Comparison of ENCODE assay signal across 11 cellular contexts in the genomic region with DNA sequence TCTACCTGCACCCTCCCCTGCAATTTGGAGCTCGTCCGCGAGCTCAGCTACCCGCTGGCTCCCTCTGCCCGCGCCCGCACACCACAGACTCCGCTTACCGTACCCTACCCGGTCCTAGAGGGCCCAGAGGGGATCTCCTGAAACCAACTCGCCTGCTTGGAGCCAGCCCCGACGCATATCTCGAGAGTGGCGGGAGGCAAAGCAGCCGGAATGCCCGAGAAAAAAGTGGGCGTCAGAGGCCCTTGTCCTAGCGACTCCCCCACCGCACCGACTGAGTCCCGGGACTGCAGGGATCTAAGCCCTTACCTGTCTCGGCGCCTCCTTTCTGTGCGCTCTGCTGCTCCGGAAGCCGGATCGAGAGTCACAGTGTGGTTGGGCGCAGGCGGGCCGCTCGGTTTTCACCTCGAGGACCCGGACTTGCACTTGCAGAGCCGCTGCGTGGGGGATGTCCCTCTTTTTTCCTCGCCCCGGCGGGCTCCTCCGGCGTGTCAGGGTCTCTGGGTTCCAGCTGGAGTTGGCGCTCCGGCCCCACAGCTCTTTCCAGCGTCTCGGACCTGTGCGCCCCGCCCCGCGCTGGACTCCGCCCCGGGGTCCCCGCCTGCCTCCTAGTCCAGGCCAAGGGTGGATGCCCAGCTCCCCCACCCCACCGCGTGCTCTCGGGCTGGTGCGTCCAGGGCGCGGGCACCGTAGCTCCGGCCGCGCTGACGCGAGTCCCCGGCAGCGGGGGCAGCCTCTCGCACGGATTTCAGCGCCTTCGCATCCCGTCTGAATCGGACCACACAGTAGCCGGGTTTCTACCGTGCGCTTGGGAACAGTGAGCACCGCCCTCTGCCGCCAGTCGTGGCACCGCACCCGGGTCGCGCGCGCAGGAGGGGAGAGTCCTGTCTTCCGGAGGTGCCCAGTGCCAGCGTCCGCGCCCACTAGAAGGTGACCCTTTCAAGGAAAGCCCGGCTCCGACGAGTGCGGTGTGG. TPM values are rescaled to one million over a fixed set of nuclear protein-coding genes. Genes with fewer than 3 reads are reported as not detected.
DNase-seq lines count a peak whose midpoint lies in the region; ATAC-seq, FAIRE-seq and TF ChIP-seq lines count a peak whose summit lies in the region.
"Had no signal": no experiment of that assay in that cellular context is flagged by ENCODE, and none has a peak within 500 bp of the region (broad histone marks: within the 10 kb centered on the region; RNA-seq: fewer than 3 reads in every experiment).

Gene PROKR2 (minus strand): TSS at position 767 of the 971 bp plus-strand sequence. CDS start 2,585 bp downstream, outside the sequence.

- H2AFZ ChIP-seq in HepG2 (ENCODE audit: low read length): no peak within 1 kb of the TSS

- CTCF ChIA-PET in HepG2 (lab: Yijun Ruan, JAX; ENCODE audit: low intra/inter-chr PET ratio, low total read pairs): no interaction called here

- WGBS in HepG2 (ENCODE audit: low lambda C conversion rate): 17% methylated on average over 64 of the region's 92 CpGs

- no peaks in the 10 kb centered on the region for H3K4me1 ChIP-seq in HepG2 (ENCODE audit: insufficient read depth, low read length)
- H3K4me1 ChIP-seq: pancreas had no signal

- H3K9me3 Mint-ChIP-seq in activated T-helper 2 cell treated with anti-CD3 and anti-CD28 coated beads, Interferon-gamma antibody, Interleukin-2, Interleukin-4, amounts not matched to agents 10 μg/mL and 5 μg/mL and 100 μg/mL, durations not matched to agents 14 hours and 24 hours and 36 hours: no peaks in the 10 kb centered on the region

- no peaks in the 10 kb centered on the region for H3K9me3 ChIP-seq in HepG2 (ENCODE audit: low read length)
- H3K9me3 ChIP-seq: pancreas had no signal

- TF ChIP-seq RAD21 in HepG2 (CRISPR knock-in tag; IDR thresholded peaks at IDR 0.05): no peak

- TF ChIP-seq POLR2A in HepG2 (IDR thresholded peaks at IDR 0.05; ENCODE audit: insufficient read depth in 1 of 2, low read depth in 2 of 2, low read length in 2 of 2): no peak

- no peak for TF ChIP-seq EP300 in HepG2 (IDR thresholded peaks at IDR 0.05; ENCODE audit: low read depth in 2 of 2, low read length in 2 of 2)
- TF ChIP-seq EP300 in HepG2 (CRISPR knock-in tag; IDR thresholded peaks at IDR 0.05; ENCODE audit: borderline replicate concordance): no peak

- POLR2A ChIA-PET in HepG2 (lab: Yijun Ruan, JAX): no interaction called here

- H3K27me3 Mint-ChIP-seq in activated T-helper 2 cell treated with anti-CD3 and anti-CD28 coated beads, Interferon-gamma antibody, Interleukin-2, Interleukin-4, amounts not matched to agents 10 μg/mL and 5 μg/mL and 100 μg/mL, durations not matched to agents 14 hours and 24 hours and 36 hours (ENCODE audit: low read depth): peaks cover 56% of the 10 kb centered on the region

- no peaks in the 10 kb centered on the region for H4K20me1 ChIP-seq in HepG2 (ENCODE audit: insufficient read depth, low read length)

- FAIRE-seq in HepG2 (lab: Jason Lieb, UNC): no peak
- FAIRE-seq: pancreas had no signal

- no peaks in the 10 kb centered on the region for H3K36me3 ChIP-seq in HepG2 (replicated peaks in 1 of 2; ENCODE audit: control insufficient read depth in 1 of 2, insufficient read depth in 2 of 2, low read length in 2 of 2)
- H3K36me3 ChIP-seq: pancreas had no signal

- in situ Hi-C loops in ACHN (cut with HindIII; ENCODE audit: low pct_ligation_motif_present, low pct_unique_long_range_greater_than_20kb, low sequenced_read_pairs): no loop called here
- in situ Hi-C loops in HepG2 (cut with HindIII; ENCODE audit: extremely low pct_ligation_motif_present, low pct_unique_long_range_greater_than_20kb): no loop called here

- peak within 1 kb of the TSS; percentile 17 for H3K4me3 Mint-ChIP-seq in activated T-helper 2 cell treated with anti-CD3 and anti-CD28 coated beads, Interferon-gamma antibody, Interleukin-2, Interleukin-4, amounts not matched to agents 10 μg/mL and 5 μg/mL and 100 μg/mL, durations not matched to agents 14 hours and 24 hours and 36 hours (ENCODE audit: low read depth)

- peaks cover 20 to 53% of the 10 kb centered on the region in 2 experiments for H3K27me3 ChIP-seq in HepG2 (ENCODE audit: control insufficient read depth in 1 of 2, insufficient read depth in 2 of 2, low read length in 2 of 2)

- peak within 1 kb of the TSS; percentile 30; the same call in 1 of the 2 replicates for H3K4me2 ChIP-seq in HepG2 (ENCODE audit: low read depth, low read length)

- peaks cover 2% of the 10 kb centered on the region for H3K4me1 Mint-ChIP-seq in activated T-helper 2 cell treated with anti-CD3 and anti-CD28 coated beads, Interferon-gamma antibody, Interleukin-2, Interleukin-4, amounts not matched to agents 10 μg/mL and 5 μg/mL and 100 μg/mL, durations not matched to agents 14 hours and 24 hours and 36 hours (ENCODE audit: low read depth)

- no TSS peak for BruUV-seq in HepG2 (replicated peaks; lab: Mats Ljungman, UMichigan)

- intact Hi-C loops in activated T-helper 2 cell treated with anti-CD3 and anti-CD28 coated beads, Interferon-gamma antibody, Interleukin-2, Interleukin-4, amounts not matched to agents 10 μg/mL and 5 μg/mL and 100 μg/mL, durations not matched to agents 14 hours and 24 hours and 36 hours (cut with micrococcal nuclease): no loop called here
- intact Hi-C loops in HepG2 (cut with micrococcal nuclease; ENCODE audit: unreplicated experiment): no loop called here
- intact Hi-C loops in sciatic nerve (cut with DNase I): no loop called here

- H3K79me2 ChIP-seq in HepG2 (ENCODE audit: insufficient read depth, low read length): no peaks in the 10 kb centered on the region

- DNase-seq in ACHN (peak; percentile 32), GM20000 (ENCODE audit: low spot score) (peak; percentile 50), HepG2 (ENCODE audit: low spot score) (no peak), AG20443 (ENCODE audit: low spot score) (no peak), sciatic nerve (ENCODE audit: low spot score) (no peak)
- no peak for DNase-seq in activated T-helper 2 cell treated with anti-CD3 and anti-CD28 coated beads, Interferon-gamma antibody, Interleukin-2, Interleukin-4, amounts not matched to agents 10 μg/mL and 5 μg/mL and 100 μg/mL, durations not matched to agents 14 hours and 24 hours and 36 hours (ENCODE audit: low spot score)
- DNase-seq: GDM1 had no signal

- ATAC-seq in HepG2 (peak; percentile 80), GM21526 (IDR thresholded peaks at IDR 0.05; ENCODE audit: low FRiP score, unreplicated experiment) (no peak), sciatic nerve (no peak), HG03432 (IDR thresholded peaks at IDR 0.05; ENCODE audit: unreplicated experiment) (no peak)

- H3K36me3 Mint-ChIP-seq in activated T-helper 2 cell treated with anti-CD3 and anti-CD28 coated beads, Interferon-gamma antibody, Interleukin-2, Interleukin-4, amounts not matched to agents 10 μg/mL and 5 μg/mL and 100 μg/mL, durations not matched to agents 14 hours and 24 hours and 36 hours (ENCODE audit: low read depth): no peaks in the 10 kb centered on the region

- H3K27ac Mint-ChIP-seq in activated T-helper 2 cell treated with anti-CD3 and anti-CD28 coated beads, Interferon-gamma antibody, Interleukin-2, Interleukin-4, amounts not matched to agents 10 μg/mL and 5 μg/mL and 100 μg/mL, durations not matched to agents 14 hours and 24 hours and 36 hours: no peak within 1 kb of the TSS

- no peak within 1 kb of the TSS for H3K9ac ChIP-seq in HepG2 (ENCODE audit: insufficient read depth, low read depth, low read length)

- H3K4me3 ChIP-seq in HepG2 (replicated peaks in 1 of 3; ENCODE audit: insufficient read depth in 1 of 3, low read depth in 2 of 3, low read length in 3 of 3): peak within 1 kb of the TSS in 1 of 3 experiments; percentile 29; a peak in 1 of 6 replicates

- H3K27ac ChIP-seq in HepG2 (ENCODE audit: extremely low read length, insufficient read depth, low read length): no peak within 1 kb of the TSS
- H3K27ac ChIP-seq: pancreas had no signal

- no peak for TF ChIP-seq CTCF in GM20000 (IDR thresholded peaks at IDR 0.05; ENCODE audit: extremely low read depth, missing control alignments)
- peak; percentile 42 for TF ChIP-seq CTCF in HepG2 (CRISPR knock-in tag; IDR thresholded peaks at IDR 0.05)

TF ChIP-seq in HepG2, 621 proteins besides CTCF, POLR2A, EP300 and RAD21 (continues in another document):
- 0 out of 2 replicates have a peak, but pooled peaks have one; percentile 29 for TF ChIP-seq ZNF430 (CRISPR knock-in tag; IDR thresholded peaks at IDR 0.05)

RNA-seq across cellular contexts. Expression of gene PROKR2, which starts in this region (rescaled TPM):
- not detected in 2 replicates for total RNA-seq in activated T-helper 2 cell treated with anti-CD3 and anti-CD28 coated beads, Interferon-gamma antibody, Interleukin-2, Interleukin-4, amounts not matched to agents 10 μg/mL and 5 μg/mL and 100 μg/mL, durations not matched to agents 14 hours and 24 hours and 36 hours
- not detected in 2 replicates for total RNA-seq in HepG2 (2016; rRNA removed; fragmentation: Illumina TruSeq; extraction: Trizol)
- total RNA-seq in HepG2 (2016; cell fraction: cytosol; rRNA removed; fragmentation: Illumina TruSeq; extraction: Trizol; ENCODE audit: low read depth): not detected in 2 replicates
- total RNA-seq in HepG2 (2016; cell fraction: insoluble cytoplasmic fraction; rRNA removed; fragmentation: Illumina TruSeq; extraction: Trizol): not detected in 2 replicates
- total RNA-seq in HepG2 (2016; cell fraction: membrane; rRNA removed; fragmentation: Illumina TruSeq; extraction: Trizol): not detected in 2 replicates
- total RNA-seq in HepG2 (2016; cell fraction: nucleus; rRNA removed; fragmentation: Illumina TruSeq; extraction: Trizol): not detected in 2 replicates
- not detected in 2 replicates for polyA plus RNA-seq in HepG2 (2011; rRNA removed)
- not detected in 2 replicates for polyA plus RNA-seq in HepG2 (2011; cell fraction: cytosol; rRNA removed)
- not detected in 2 replicates for polyA plus RNA-seq in HepG2 (2011; cell fraction: nucleus; rRNA removed)
- polyA plus RNA-seq in HepG2 (2012): not detected in 2 replicates
- polyA plus RNA-seq in HepG2 (2016; cell fraction: cytosol; fragmentation: Illumina TruSeq; extraction: Trizol; ENCODE audit: low read depth): not detected in 2 replicates
- polyA plus RNA-seq in HepG2 (2016; cell fraction: insoluble cytoplasmic fraction; fragmentation: Illumina TruSeq; extraction: Trizol; ENCODE audit: low read depth): not detected in 2 replicates
- polyA plus RNA-seq in HepG2 (2016; cell fraction: membrane; fragmentation: Illumina TruSeq; extraction: Trizol; ENCODE audit: low read depth): not detected in 2 replicates
- polyA plus RNA-seq in HepG2 (2016; cell fraction: nucleus; fragmentation: Illumina TruSeq; extraction: Trizol; ENCODE audit: insufficient read depth, low read depth): not detected in 2 replicates
- polyA minus RNA-seq in HepG2 (2011; rRNA and poly(A)+ RNA removed; ENCODE audit: low replicate concordance): not detected in 2 replicates
- not detected in 2 replicates for polyA minus RNA-seq in HepG2 (2011; cell fraction: cytosol; rRNA and poly(A)+ RNA removed)
- polyA minus RNA-seq in HepG2 (2011; cell fraction: nucleus; rRNA and poly(A)+ RNA removed): not detected in 2 replicates
- total RNA-seq in sciatic nerve: not detected
- total RNA-seq: pancreas had no signal
- polyA plus RNA-seq: esophagus, pancreas had no signal

Comparison
In these comparisons a context has a peak if more than half of its experiments do, and no peak if none do; other contexts are left out.
1. Peak in ATAC-seq and H3K4me2 ChIP-seq in HepG2; RNA of the gene not detected or under 1 TPM.
2. DNase-seq: peak in ACHN (single experiment) and GM20000 (single experiment); none in activated T-helper 2 cell treated with anti-CD3 and anti-CD28 coated beads, Interferon-gamma antibody, Interleukin-2, Interleukin-4, amounts not matched to agents 10 μg/mL and 5 μg/mL and 100 μg/mL, durations not matched to agents 14 hours and 24 hours and 36 hours (single experiment), HepG2 (single experiment), AG20443 (single experiment) and sciatic nerve (single experiment).